Comparison of ENCODE assay signal across 10 cellular contexts in the genomic region with DNA sequence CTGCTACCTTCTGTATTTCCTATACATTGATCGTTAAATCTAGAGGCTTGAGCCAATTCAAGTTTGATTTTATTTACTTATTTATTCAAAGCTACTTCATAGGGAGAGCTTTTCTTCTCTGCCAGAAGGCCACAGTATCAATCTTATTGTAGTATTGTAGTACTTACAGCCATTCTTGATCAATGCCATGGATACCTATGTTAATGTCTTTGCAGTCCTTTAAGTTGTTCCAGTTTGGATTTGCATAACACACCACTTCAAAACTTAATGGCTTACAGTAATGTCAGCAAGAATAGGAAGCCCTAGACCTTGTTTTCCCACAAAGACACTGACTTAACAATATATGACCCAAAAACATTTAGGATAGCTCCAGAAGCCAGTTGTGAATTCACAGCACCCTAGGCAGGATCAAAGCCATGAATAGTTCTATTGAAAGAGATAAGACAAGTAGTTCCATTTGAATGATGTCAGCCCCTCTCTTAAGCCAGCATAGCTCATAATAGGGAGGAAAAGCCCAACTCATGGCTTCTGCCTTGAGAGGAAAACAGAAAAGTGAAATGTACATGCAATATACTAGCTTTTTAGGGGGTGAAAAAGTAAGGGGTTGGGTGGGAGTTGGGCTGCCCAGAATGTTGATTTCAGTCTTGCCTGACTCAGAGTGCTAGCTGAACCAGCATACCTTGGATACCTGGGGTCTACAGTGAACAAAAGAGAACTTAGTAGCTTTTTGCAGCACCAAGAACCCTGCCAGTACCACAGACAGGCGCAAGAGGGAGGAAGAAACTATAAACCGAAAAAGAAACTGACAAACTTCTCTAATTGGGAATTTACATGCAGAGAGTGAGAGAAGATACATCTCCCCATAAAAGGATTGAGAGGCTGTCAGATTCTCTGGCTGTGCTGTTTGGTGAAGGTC.
"Had no signal": no experiment of that assay in that cellular context is flagged by ENCODE, and none has a peak within 500 bp of the region (broad histone marks: within the 10 kb centered on the region; RNA-seq: fewer than 3 reads in every experiment).

No MANE protein-coding gene starts in this region.

- DNase-seq: activated effector memory CD4-positive, alpha-beta T cell treated with Interleukin-2 at 50 U/mL for 16 hours; amniotic stem cell; cortex of kidney; effector memory CD4-positive, alpha-beta T cell; left colon; mucosa of descending colon; naive thymus-derived CD8-positive, alpha-beta T cell; nucleus accumbens; small intestine had no signal

- ATAC-seq: activated naive CD4-positive, alpha-beta T cell treated with anti-CD3 and anti-CD28 coated beads, Interleukin-2, amount 50 U/mL, for 72 hours; left colon; mucosa of descending colon; naive thymus-derived CD8-positive, alpha-beta T cell had no signal
